Comparison of ENCODE assay signal across 14 cellular contexts in genomic region chr12:59710964-59711363, GRCh38.
DNase-seq lines count a peak whose midpoint lies in the region; ATAC-seq and TF ChIP-seq lines count a peak whose summit lies in the region.
"Had no signal": no experiment of that assay in that cellular context is flagged by ENCODE, and none has a peak within 500 bp of the region (broad histone marks: within the 10 kb centered on the region; RNA-seq: fewer than 3 reads in every experiment).

No MANE protein-coding gene starts in this region.

- no peaks in the 10 kb centered on the region for H3K36me3 ChIP-seq in right atrium auricular region
- no peaks in the 10 kb centered on the region for H3K36me3 ChIP-seq in HAP-1 (replicated peaks)

- H3K27me3 ChIP-seq in right atrium auricular region (no peaks in the 10 kb centered on the region), HAP-1 (ENCODE audit: low read depth) (no peaks in the 10 kb centered on the region)

- TF ChIP-seq CTCF in right atrium auricular region (IDR thresholded peaks at IDR 0.05) (no peak), lower leg skin (IDR thresholded peaks at IDR 0.05) (no peak)

- DNase-seq in Right ventricle myocardium superior (no peak), Right ventricle myocardium inferior (ENCODE audit: missing footprints) (no peak), left ventricle myocardium superior (no peak), right atrium auricular region (ENCODE audit: low spot score) (no peak), fibroblast of gingiva (ENCODE audit: low read depth) (peak; percentile 20), lower leg skin (ENCODE audit: low spot score in 2 of 2) (no peak), HAP-1 (ENCODE audit: low spot score in 2 of 2) (no peak)
- DNase-seq: C1 segment of cervical spinal cord; Caco-2; CD4-positive, alpha-beta memory T cell; DMS153; DND-41; GOT3; HCEC 1CT had no signal

- in situ Hi-C loops in HAP-1 (cut with MboI; ENCODE audit: low sequenced_read_pairs): no loop called here

- no peak overlapping the region for H3K4me3 ChIP-seq in right atrium auricular region
- no peak overlapping the region for H3K4me3 ChIP-seq in lower leg skin (ENCODE audit: low read depth, poor library complexity, severe bottlenecking)
- no peak overlapping the region for H3K4me3 ChIP-seq in HAP-1

- peaks cover 0 to 11% of the 10 kb centered on the region in 2 donors for H3K4me1 ChIP-seq in right atrium auricular region
- H3K4me1 ChIP-seq in HAP-1: no peaks in the 10 kb centered on the region
- H3K4me1 ChIP-seq: Caco-2 had no signal

- no peak overlapping the region for H3K27ac ChIP-seq in right atrium auricular region

- TF ChIP-seq POLR2A in lower leg skin (IDR thresholded peaks at IDR 0.05): no peak

- ATAC-seq in Right ventricle myocardium superior (ENCODE audit: poor library complexity) (peak; percentile 52), Right ventricle myocardium inferior (no peak), left ventricle myocardium superior (peak; percentile 69)

- 65 to 79% methylated on average over 2 of the region's 2 CpGs for WGBS in lower leg skin, 2 donors

- H3K9me3 ChIP-seq in right atrium auricular region (no peaks in the 10 kb centered on the region), HAP-1 (no peaks in the 10 kb centered on the region)
- H3K9me3 ChIP-seq: Caco-2 had no signal

- intact Hi-C loops in Right ventricle myocardium superior (cut with DNase I) (no loop called here), Right ventricle myocardium inferior (cut with DNase I) (no loop called here), left ventricle myocardium superior (cut with micrococcal nuclease) (no loop called here), lower leg skin (cut with DNase I; ENCODE audit: low total_unique reads) (no loop called here)
